ENCODE assay signal across 9 cellular contexts in genomic region chr22:22210375-22210774, GRCh38.
DNase-seq lines count a peak whose midpoint lies in the region; ATAC-seq, FAIRE-seq and TF ChIP-seq lines count a peak whose summit lies in the region.
"Had no signal": no experiment of that assay in that cellular context is flagged by ENCODE, and none has a peak within 500 bp of the region (broad histone marks: within the 10 kb centered on the region; RNA-seq: fewer than 3 reads in every experiment).

No MANE protein-coding gene starts in this region.

- H3K9me3 Mint-ChIP-seq in T-helper 2 cell treated with Interferon-gamma antibody and Interleukin-4, amounts not matched to agents 5 μg/mL and 100 μg/mL, for 36 hours, result no peaks in the 10 kb centered on the region

- peak; percentile 81 for DNase-seq in T-helper 2 cell treated with Interferon-gamma antibody and Interleukin-4, amounts not matched to agents 5 μg/mL and 100 μg/mL, for 36 hours (ENCODE audit: low spot score)
- DNase-seq in brain microvascular endothelial cell (peak; percentile 56), D721Med (ENCODE audit: insufficient read length, low spot score) (no peak), NCI-H2196 (lab: John Stamatoyannopoulos, UW; ENCODE audit: unreplicated experiment) (no peak), Ammon's horn (ENCODE audit: low spot score) (no peak)
- DNase-seq in stimulated activated CD4-positive, alpha-beta T cell treated with anti-CD3 and anti-CD28 coated beads, TNF-alpha, amount 100 ng/mL, for 4 hours (ENCODE audit: low read depth in 3 of 3), result peak in 2 of 3 experiments; percentile 12 to 15

- peak overlapping the region; percentile 91 for H3K27ac Mint-ChIP-seq in T-helper 2 cell treated with Interferon-gamma antibody and Interleukin-4, amounts not matched to agents 5 μg/mL and 100 μg/mL, for 36 hours

- H3K4me3 ChIP-seq in brain microvascular endothelial cell (ENCODE audit: low read depth, low read length), result no peak overlapping the region

- ATAC-seq in GM18505 (IDR thresholded peaks at IDR 0.05; ENCODE audit: unreplicated experiment) (peak; percentile 38), GM19324 (IDR thresholded peaks at IDR 0.05; ENCODE audit: low FRiP score, unreplicated experiment) (no peak)

- peaks cover 33% of the 10 kb centered on the region for H3K4me1 Mint-ChIP-seq in T-helper 2 cell treated with Interferon-gamma antibody and Interleukin-4, amounts not matched to agents 5 μg/mL and 100 μg/mL, for 36 hours (ENCODE audit: low read depth)

- TF ChIP-seq POLR2A in GM18505 (IDR thresholded peaks at IDR 0.05; ENCODE audit: borderline replicate concordance, extremely low read depth, insufficient read depth, insufficient read length), result no peak

- H3K36me3 Mint-ChIP-seq in T-helper 2 cell treated with Interferon-gamma antibody and Interleukin-4, amounts not matched to agents 5 μg/mL and 100 μg/mL, for 36 hours (ENCODE audit: low read depth), result no peaks in the 10 kb centered on the region

- H3K27me3 ChIP-seq in brain microvascular endothelial cell (replicated peaks), result peaks cover 12% of the 10 kb centered on the region

- no peak for TF ChIP-seq CTCF in brain microvascular endothelial cell (IDR thresholded peaks at IDR 0.05; ENCODE audit: low read depth, low read length, missing control alignments)
- TF ChIP-seq CTCF in D721Med (IDR thresholded peaks at IDR 0.05; ENCODE audit: insufficient read depth, missing control alignments), result no peak

- no peaks in the 10 kb centered on the region for H3K27me3 Mint-ChIP-seq in T-helper 2 cell treated with Interferon-gamma antibody and Interleukin-4, amounts not matched to agents 5 μg/mL and 100 μg/mL, for 36 hours (ENCODE audit: low read depth)

- in situ Hi-C loops in brain microvascular endothelial cell (cut with HindIII; ENCODE audit: low pct_ligation_motif_present, low sequenced_read_pairs), result no loop called here

- no peak for FAIRE-seq in D721Med (lab: Jason Lieb, UNC)

- H3K4me3 Mint-ChIP-seq in T-helper 2 cell treated with Interferon-gamma antibody and Interleukin-4, amounts not matched to agents 5 μg/mL and 100 μg/mL, for 36 hours, result peak overlapping the region; percentile 73

- H3K36me3 ChIP-seq in brain microvascular endothelial cell (replicated peaks), result no peaks in the 10 kb centered on the region
- H3K36me3 ChIP-seq: neutrophil had no signal

- no peak overlapping the region for H3K27ac ChIP-seq in brain microvascular endothelial cell
- H3K27ac ChIP-seq: neutrophil had no signal

Comparison
In these comparisons a context has a peak if more than half of its experiments do, and no peak if none do; other contexts are left out.
1. DNase-seq: peak in T-helper 2 cell treated with Interferon-gamma antibody and Interleukin-4, amounts not matched to agents 5 μg/mL and 100 μg/mL, for 36 hours (single experiment), brain microvascular endothelial cell (single experiment) and stimulated activated CD4-positive, alpha-beta T cell treated with anti-CD3 and anti-CD28 coated beads, TNF-alpha, amount 100 ng/mL, for 4 hours (2 of 3); none in D721Med (single experiment), NCI-H2196 (single experiment) and Ammon's horn (single experiment).